ENCODE assay signal across 17 cellular contexts in genomic region chr6:29992792-29993191, GRCh38. TPM values are rescaled to one million over a fixed set of nuclear protein-coding genes. Genes with fewer than 3 reads are reported as not detected.
DNase-seq lines count a peak whose midpoint lies in the region; ATAC-seq and TF ChIP-seq lines count a peak whose summit lies in the region.
"Had no signal": no experiment of that assay in that cellular context is flagged by ENCODE, and none has a peak within 500 bp of the region (broad histone marks: within the 10 kb centered on the region; RNA-seq: fewer than 3 reads in every experiment).

No MANE protein-coding gene starts in this region.

- no peaks in the 10 kb centered on the region for H3K36me3 ChIP-seq in RWPE2 (ENCODE audit: low read depth)
- H3K36me3 ChIP-seq in Peyer's patch = no peaks in the 10 kb centered on the region
- H3K36me3 ChIP-seq: vagina had no signal

- no peaks in the 10 kb centered on the region for H3K9me3 ChIP-seq in RWPE2 (ENCODE audit: severe bottlenecking)
- H3K9me3 ChIP-seq in Peyer's patch = no peaks in the 10 kb centered on the region
- H3K9me3 ChIP-seq: vagina had no signal

- TF ChIP-seq POLR2A in Peyer's patch (IDR thresholded peaks at IDR 0.05) = no peak

- TF ChIP-seq CTCF in RWPE2 (IDR thresholded peaks at IDR 0.05; ENCODE audit: poor library complexity, severe bottlenecking) = no peak
- TF ChIP-seq CTCF in fibroblast of the aortic adventitia (IDR thresholded peaks at IDR 0.05; ENCODE audit: insufficient read depth, low read length) = no peak
- no peak for TF ChIP-seq CTCF in Peyer's patch (IDR thresholded peaks at IDR 0.05)

- peak; percentile 76 for DNase-seq in AG20443 (ENCODE audit: low spot score)
- DNase-seq in GM04504 (ENCODE audit: low read depth) = peak; percentile 35
- no peak for DNase-seq in RWPE2 (ENCODE audit: low spot score)
- DNase-seq in fibroblast of the aortic adventitia (ENCODE audit: low read depth) = peak; percentile 12
- DNase-seq in D341Med (ENCODE audit: low spot score) = no peak
- DNase-seq in sciatic nerve (ENCODE audit: low spot score) = no peak
- no peak for DNase-seq in Peyer's patch
- DNase-seq: activated CD4-positive, alpha-beta T cell treated with anti-CD3 and anti-CD28 coated beads for 1 hour; CD4-positive, alpha-beta T cell; effector CD8-positive, alpha-beta T cell; naive B cell; NCI-H1417 treated with DMSO at 0.1 percent for 48 hours; NCI-H226; retina; stimulated activated CD4-positive, alpha-beta T cell treated with anti-CD3 and anti-CD28 coated beads, Interleukin-2, amount 100 ng/mL, for 48 hours; T-helper 1 cell had no signal

- H3K27ac ChIP-seq in RWPE2 (ENCODE audit: poor library complexity, severe bottlenecking) (no peak overlapping the region), Peyer's patch (no peak overlapping the region)
- H3K27ac ChIP-seq: vagina had no signal

- H3K4me1 ChIP-seq in RWPE2 (ENCODE audit: insufficient read depth, poor library complexity, severe bottlenecking) = peaks cover 7% of the 10 kb centered on the region
- no peaks in the 10 kb centered on the region for H3K4me1 ChIP-seq in Peyer's patch
- H3K4me1 ChIP-seq: vagina had no signal

- intact Hi-C loops in sciatic nerve (cut with DNase I) = no loop called here

- H3K4me3 ChIP-seq in RWPE2 (ENCODE audit: severe bottlenecking) = no peak overlapping the region
- no peak overlapping the region for H3K4me3 ChIP-seq in fibroblast of the aortic adventitia (ENCODE audit: low read depth, low read length)
- H3K4me3 ChIP-seq in Peyer's patch = no peak overlapping the region
- H3K4me3 ChIP-seq: vagina had no signal

- H3K27me3 ChIP-seq in RWPE2 (ENCODE audit: insufficient read depth, poor library complexity, severe bottlenecking) (no peaks in the 10 kb centered on the region), Peyer's patch (no peaks in the 10 kb centered on the region)
- H3K27me3 ChIP-seq: vagina had no signal

- ATAC-seq in RWPE2 (ENCODE audit: low read depth) (peak; percentile 74), sciatic nerve (no peak)

RNA-seq across cellular contexts. Expression of gene HLA-A, which starts 50.5 kb away (rescaled TPM):
- total RNA-seq in fibroblast of the aortic adventitia (ENCODE audit: low replicate concordance) = 184 and 391 TPM in 2 replicates
- total RNA-seq in sciatic nerve = 405 TPM
- total RNA-seq in Peyer's patch = 1,000 to 10,000 TPM in 3 of 4 donors, 100 to 1,000 TPM in 1; 296 to 1,668 (median 1,428) TPM

Comparison
In these comparisons a context has a peak if more than half of its experiments do, and no peak if none do; other contexts are left out.
1. DNase-seq: peak in AG20443 (single experiment), GM04504 (single experiment) and fibroblast of the aortic adventitia (single experiment); none in RWPE2 (single experiment), D341Med (single experiment), sciatic nerve (single experiment) and Peyer's patch (0 of 3).